15 cellular contexts compared by ENCODE assay signal in genomic region chr10:73937333-73938020, GRCh38. TPM values are rescaled to one million over a fixed set of nuclear protein-coding genes. Genes with fewer than 3 reads are reported as not detected.
DNase-seq lines count a peak whose midpoint lies in the region; ATAC-seq and TF ChIP-seq lines count a peak whose summit lies in the region.
"Had no signal": no experiment of that assay in that cellular context is flagged by ENCODE, and none has a peak within 500 bp of the region (broad histone marks: within the 10 kb centered on the region; RNA-seq: fewer than 3 reads in every experiment).

No MANE protein-coding gene starts in this region.

- DNase-seq in IMR-90 = no peak
- DNase-seq in coronary artery (ENCODE audit: low spot score) = no peak
- DNase-seq in right cardiac atrium = peak; percentile 43 to 70 (median 64)
- DNase-seq in stimulated activated naive B cell treated with anti-CD40 and anti-IgM and Interleukin-4, amounts not matched to agents 10 μg/mL and 1 μg/mL and 100 μg/mL, for 72 hours = no peak
- no peak for DNase-seq in transverse colon
- DNase-seq in effector CD4-positive, alpha-beta T cell = no peak
- no peak for DNase-seq in Kasumi-1 (lab: John Stamatoyannopoulos, UW)
- DNase-seq in iPS-NIHi7 (ENCODE audit: extremely low spot score) = no peak
- DNase-seq: activated CD4-positive, alpha-beta memory T cell treated with anti-CD3 and anti-CD28 coated beads for 36 hours; activated gamma-delta T cell treated with Interleukin-2 at 50 U/mL for 16 hours; caudate nucleus; pancreas; stimulated activated CD4-positive, alpha-beta T cell treated with anti-CD3 and anti-CD28 coated beads, Interleukin-4, amount 100 ng/mL, for 1 hour had no signal

- H3K4me1 ChIP-seq in IMR-90 (ENCODE audit: control insufficient read depth, insufficient read depth, low read length) (peaks cover 13% of the 10 kb centered on the region), right cardiac atrium (ENCODE audit: control insufficient read depth, insufficient read depth, low read length) (peaks cover 3% of the 10 kb centered on the region), transverse colon (peaks cover 0 to 9% (median 8%) of the 10 kb centered on the region in 4 donors)
- H3K4me1 ChIP-seq: pancreas had no signal

- H4K20me1 ChIP-seq in IMR-90 (ENCODE audit: insufficient read depth, low read length) = no peaks in the 10 kb centered on the region

- CTCF ChIA-PET in IMR-90 (lab: Yijun Ruan, JAX) = interaction anchor here (0.6 to 1.0 kb wide), 2 partner anchors 17 to 1177 kb away, joined by 3 to 4 read pairs; no protein-coding TSS in a partner anchor

- peak overlapping the region; percentile 87 for H2BK120ac ChIP-seq in IMR-90 (ENCODE audit: low read depth, low read length)

- H3K27me3 Mint-ChIP-seq in stimulated activated naive B cell treated with anti-CD40 and anti-IgM and Interleukin-4, amounts not matched to agents 10 μg/mL and 1 μg/mL and 100 μg/mL, for 72 hours = no peaks in the 10 kb centered on the region
- H3K27me3 Mint-ChIP-seq: activated CD4-positive, alpha-beta memory T cell treated with anti-CD3 and anti-CD28 coated beads for 36 hours; stimulated activated naive CD8-positive, alpha-beta T cell treated with anti-CD3 and anti-CD28 coated beads, Interleukin-15, Interleukin-2, amounts not matched to agents 100 ng/mL and 50 ng/mL, for 24 hours had no signal

- in situ Hi-C loops in IMR-90 (cut with MboI; ENCODE audit: low sequenced_read_pairs) = loop anchor here (5.0 kb wide), 1 partner anchor 50 kb away; no protein-coding TSS in a partner anchor
- in situ Hi-C loops in transverse colon (cut with MboI; ENCODE audit: low pct_ligation_motif_present in 1 of 4, low pct_unique_long_range_greater_than_20kb in 1 of 4, low sequenced_read_pairs in 3 of 4) = loop anchor here in 1 of 4 donors (5.0 kb wide), 1 partner anchor 50 kb away; no protein-coding TSS in a partner anchor

- H3K27me3 ChIP-seq in IMR-90 (ENCODE audit: control insufficient read depth, insufficient read depth, low read length) (no peaks in the 10 kb centered on the region), right cardiac atrium (ENCODE audit: control insufficient read depth, insufficient read depth) (no peaks in the 10 kb centered on the region), transverse colon (no peaks in the 10 kb centered on the region)
- H3K27me3 ChIP-seq: pancreas had no signal

- no TSS peak for BruUV-seq in IMR-90 (replicated peaks; lab: Mats Ljungman, UMichigan)

- no peaks in the 10 kb centered on the region for H3K9me3 Mint-ChIP-seq in stimulated activated naive B cell treated with anti-CD40 and anti-IgM and Interleukin-4, amounts not matched to agents 10 μg/mL and 1 μg/mL and 100 μg/mL, for 72 hours
- H3K9me3 Mint-ChIP-seq: activated CD4-positive, alpha-beta memory T cell treated with anti-CD3 and anti-CD28 coated beads for 36 hours; CD14-positive monocyte; stimulated activated naive CD8-positive, alpha-beta T cell treated with anti-CD3 and anti-CD28 coated beads, Interleukin-15, Interleukin-2, amounts not matched to agents 100 ng/mL and 50 ng/mL, for 24 hours had no signal

- H2BK20ac ChIP-seq in IMR-90 (ENCODE audit: low read depth, low read length) = peak overlapping the region; percentile 71

- intact Hi-C loops in IMR-90 (cut with micrococcal nuclease) = no loop called here
- intact Hi-C loops in right cardiac atrium (cut with DNase I) = loop anchor here in 1 of 4 donors (5.0 kb wide), 1 partner anchor 50 kb away; no protein-coding TSS in a partner anchor
- intact Hi-C loops in transverse colon (cut with DNase I; ENCODE audit: low total_unique reads) = loop anchor here (1.0 kb wide), 1 partner anchor 25 kb away; no protein-coding TSS in a partner anchor

- H3K14ac ChIP-seq in IMR-90 (replicated peaks; ENCODE audit: low read depth, low read length) = peak overlapping the region; percentile 85; the same call in 1 of the 2 replicates

- no peak for TF ChIP-seq RAD21 in IMR-90 (IDR thresholded peaks at IDR 0.05; ENCODE audit: low read length)

- peak overlapping the region in 1 of 2 experiments; percentile 52; a peak in 2 of 4 replicates for H4K8ac ChIP-seq in IMR-90 (ENCODE audit: low read depth in 2 of 2, low read length in 2 of 2)

- TF ChIP-seq CTCF in IMR-90 (conservative IDR thresholded peaks at IDR 0.05; ENCODE audit: low read depth, low read length) = no peak
- TF ChIP-seq CTCF in coronary artery (IDR thresholded peaks at IDR 0.05) = no peak
- no peak for TF ChIP-seq CTCF in transverse colon (IDR thresholded peaks at IDR 0.05)

- no peak for TF ChIP-seq EP300 in transverse colon (IDR thresholded peaks at IDR 0.05; ENCODE audit: low read depth)

- no peaks in the 10 kb centered on the region for H3K36me3 Mint-ChIP-seq in stimulated activated naive B cell treated with anti-CD40 and anti-IgM and Interleukin-4, amounts not matched to agents 10 μg/mL and 1 μg/mL and 100 μg/mL, for 72 hours
- H3K36me3 Mint-ChIP-seq: activated CD4-positive, alpha-beta memory T cell treated with anti-CD3 and anti-CD28 coated beads for 36 hours; CD14-positive monocyte had no signal

- H3K18ac ChIP-seq in IMR-90 (ENCODE audit: low read depth, low read length) = peak overlapping the region; percentile 68

- no peak overlapping the region for H3K56ac ChIP-seq in IMR-90 (ENCODE audit: extremely low read depth, insufficient read depth, low read length)

- ATAC-seq in IMR-90 (ENCODE audit: low read depth) (no peak), right cardiac atrium (peak; percentile 23 to 84)
- ATAC-seq in stimulated activated naive B cell treated with anti-CD40 and anti-IgM and Interleukin-4, amounts not matched to agents 10 μg/mL and 1 μg/mL and 100 μg/mL, for 72 hours (replicated peaks) = no peak
- ATAC-seq: pancreas had no signal

- peak overlapping the region; percentile 38; the same call in 1 of the 2 replicates for H3K23ac ChIP-seq in IMR-90 (ENCODE audit: low read depth, low read length)

- H4K91ac ChIP-seq in IMR-90 (ENCODE audit: insufficient read depth, low read depth, low read length) = no peak overlapping the region; the same call in 1 of the 2 replicates

- no peaks in the 10 kb centered on the region for H3K9me3 ChIP-seq in IMR-90 (ENCODE audit: control insufficient read depth, insufficient read depth, low read length)
- H3K9me3 ChIP-seq in right cardiac atrium (ENCODE audit: control insufficient read depth, low read length) = no peaks in the 10 kb centered on the region
- no peaks in the 10 kb centered on the region for H3K9me3 ChIP-seq in transverse colon
- H3K9me3 ChIP-seq: pancreas had no signal

- H3K36me3 ChIP-seq in IMR-90 (ENCODE audit: control insufficient read depth, insufficient read depth, low read length) = no peaks in the 10 kb centered on the region
- H3K36me3 ChIP-seq in transverse colon = no peaks in the 10 kb centered on the region
- H3K36me3 ChIP-seq: pancreas had no signal

- peak overlapping the region; percentile 62 for H2AK9ac ChIP-seq in IMR-90 (replicated peaks; ENCODE audit: low read depth, low read length, poor library complexity)

- H4K5ac ChIP-seq in IMR-90 (ENCODE audit: low read depth, low read length) = peak overlapping the region; percentile 85; the same call in 1 of the 2 replicates

- H3K4me2 ChIP-seq in IMR-90 (ENCODE audit: low read depth, low read length) = no peak overlapping the region

- no peak overlapping the region for H2BK5ac ChIP-seq in IMR-90 (ENCODE audit: low read depth, low read length, poor library complexity, severe bottlenecking)

- H2AK5ac ChIP-seq in IMR-90 (ENCODE audit: low read depth, low read length) = peak overlapping the region; percentile 43; the same call in 1 of the 2 replicates

- H2AFZ ChIP-seq in IMR-90 (replicated peaks; ENCODE audit: low read length, poor library complexity) = peak overlapping the region; percentile 83

- POLR2A ChIA-PET in IMR-90 (lab: Charles Lee; ENCODE audit: unreplicated experiment) = interaction anchor here (0.6 kb wide), 1 partner anchor 27 kb away, joined by 3 read pairs; the partner anchor contains the start of gene PLAU

- H3K9me1 ChIP-seq in IMR-90 (ENCODE audit: insufficient read depth, low read length) = peaks cover 14% of the 10 kb centered on the region

- TF ChIP-seq POLR2A in IMR-90 (IDR thresholded peaks at IDR 0.05; ENCODE audit: low read depth, low read length) = no peak
- TF ChIP-seq POLR2A in transverse colon (IDR thresholded peaks at IDR 0.05) = no peak

- dilution Hi-C loops in IMR-90 (cut with HindIII; ENCODE audit: low sequenced_read_pairs, unreplicated experiment) = no loop called here

- peaks cover 14 to 16% of the 10 kb centered on the region in 2 donors for H3K4me1 Mint-ChIP-seq in stimulated activated naive B cell treated with anti-CD40 and anti-IgM and Interleukin-4, amounts not matched to agents 10 μg/mL and 1 μg/mL and 100 μg/mL, for 72 hours

- H3K4me3 ChIP-seq in IMR-90 (ENCODE audit: insufficient read depth, low read depth, low read length) (no peak overlapping the region), coronary artery (no peak overlapping the region), right cardiac atrium (ENCODE audit: low read length) (no peak overlapping the region), transverse colon (no peak overlapping the region)
- H3K4me3 ChIP-seq: pancreas had no signal

- peak overlapping the region; percentile 6 for H3K27ac Mint-ChIP-seq in stimulated activated naive B cell treated with anti-CD40 and anti-IgM and Interleukin-4, amounts not matched to agents 10 μg/mL and 1 μg/mL and 100 μg/mL, for 72 hours
- H3K27ac Mint-ChIP-seq: activated CD4-positive, alpha-beta memory T cell treated with anti-CD3 and anti-CD28 coated beads for 36 hours; stimulated activated naive CD8-positive, alpha-beta T cell treated with anti-CD3 and anti-CD28 coated beads, Interleukin-15, Interleukin-2, amounts not matched to agents 100 ng/mL and 50 ng/mL, for 24 hours had no signal

- peak overlapping the region; percentile 43; the same call in 2 of the 3 replicates for H2BK15ac ChIP-seq in IMR-90 (ENCODE audit: low read depth, low read length)

- peak overlapping the region; percentile 66 for H3K4ac ChIP-seq in IMR-90 (ENCODE audit: low read depth, low read length)

- no peak overlapping the region for H3K4me3 Mint-ChIP-seq in stimulated activated naive B cell treated with anti-CD40 and anti-IgM and Interleukin-4, amounts not matched to agents 10 μg/mL and 1 μg/mL and 100 μg/mL, for 72 hours
- H3K4me3 Mint-ChIP-seq: activated CD4-positive, alpha-beta memory T cell treated with anti-CD3 and anti-CD28 coated beads for 36 hours; CD14-positive monocyte; stimulated activated naive CD8-positive, alpha-beta T cell treated with anti-CD3 and anti-CD28 coated beads, Interleukin-15, Interleukin-2, amounts not matched to agents 100 ng/mL and 50 ng/mL, for 24 hours had no signal

- H3K9ac ChIP-seq in IMR-90 (ENCODE audit: low read depth, low read length) = no peak overlapping the region

- H3K79me1 ChIP-seq in IMR-90 (ENCODE audit: low read depth in 1 of 2, low read length in 2 of 2) = peaks cover 0 to 6% of the 10 kb centered on the region in 2 experiments; a peak in 1 of 4 replicates

- 100% methylated on average over 1 of the region's 4 CpGs; no CpG with 5 or more reads in 1 of the 2 experiments for WGBS in IMR-90 (ENCODE audit: extremely low coverage in 2 of 2, insufficient read length in 1 of 2), 2 experiments
- WGBS in right cardiac atrium = 62% methylated on average over 4 of the region's 4 CpGs
- WGBS in transverse colon (ENCODE audit: low coverage in 1 of 2), 2 donors = 84% methylated on average over 4 of the region's 4 CpGs; no CpG with 5 or more reads in 1 of the 2 donors

- H3K27ac ChIP-seq in IMR-90 (ENCODE audit: insufficient read depth, low read length) (no peak overlapping the region), coronary artery (peak overlapping the region; percentile 20 to 31), right cardiac atrium (ENCODE audit: low read length) (peak overlapping the region; percentile 70), transverse colon (no peak overlapping the region)
- H3K27ac ChIP-seq: pancreas had no signal

RNA-seq across cellular contexts. Expression of gene PLAU, which starts 26.5 kb away (rescaled TPM):
- total RNA-seq in IMR-90 (2012; rRNA removed) (115 and 123 TPM in 2 replicates), right cardiac atrium (1 to 10 TPM; 4.8 to 7.1 (median 5.6) TPM), transverse colon (1 to 10 TPM in 3 of 4 donors, under 1 TPM in 1; 0.75 to 8.0 (median 2.3) TPM)
- polyA plus RNA-seq in IMR-90 (2012; rRNA removed) (230 and 283 TPM in 2 replicates), right cardiac atrium (7.0 TPM)
- polyA plus RNA-seq in IMR-90 (2012; cell fraction: cytosol; rRNA removed) = 215 and 255 TPM in 2 replicates
- 331 and 562 TPM in 2 replicates for polyA plus RNA-seq in IMR-90 (2012; cell fraction: nucleus; rRNA removed; ENCODE audit: low replicate concordance)

Comparison
In these comparisons a context has a peak if more than half of its experiments do, and no peak if none do; other contexts are left out.
1. ATAC-seq: peak in right cardiac atrium (2 of 2); none in IMR-90 (single experiment) and stimulated activated naive B cell treated with anti-CD40 and anti-IgM and Interleukin-4, amounts not matched to agents 10 μg/mL and 1 μg/mL and 100 μg/mL, for 72 hours (0 of 2).
2. DNase-seq: peak in right cardiac atrium (3 of 3); none in IMR-90 (single experiment), coronary artery (single experiment), stimulated activated naive B cell treated with anti-CD40 and anti-IgM and Interleukin-4, amounts not matched to agents 10 μg/mL and 1 μg/mL and 100 μg/mL, for 72 hours (single experiment), transverse colon (single experiment), effector CD4-positive, alpha-beta T cell (single experiment), Kasumi-1 (0 of 2) and iPS-NIHi7 (single experiment).
3. H3K27ac ChIP-seq: peak in coronary artery (2 of 2) and right cardiac atrium (single experiment); none in IMR-90 (single experiment) and transverse colon (0 of 4).
4. RNA of gene PLAU, which starts 26.5 kb away (total RNA-seq): 115 to 123 TPM in IMR-90; 4.8 to 7.1 TPM in right cardiac atrium and 0.75 to 8.0 TPM in transverse colon; every median in the first group is over 10 times any median in the second.